Comparison of ENCODE assay signal across 9 cellular contexts in genomic region chr7:105298439-105298894, GRCh38.
DNase-seq lines count a peak whose midpoint lies in the region; ATAC-seq, FAIRE-seq and TF ChIP-seq lines count a peak whose summit lies in the region.
"Had no signal": no experiment of that assay in that cellular context is flagged by ENCODE, and none has a peak within 500 bp of the region (broad histone marks: within the 10 kb centered on the region; RNA-seq: fewer than 3 reads in every experiment).

No MANE protein-coding gene starts in this region.

- ATAC-seq in GM21390 (IDR thresholded peaks at IDR 0.05; ENCODE audit: unreplicated experiment): peak; percentile 96
- peak; percentile 92 for ATAC-seq in HG03280 (IDR thresholded peaks at IDR 0.05; ENCODE audit: unreplicated experiment)
- ATAC-seq in GM12878: peak; percentile 97
- ATAC-seq: pancreas had no signal

- no peak for TF ChIP-seq POLR2A in GM12878 (IDR thresholded peaks at IDR 0.05; ENCODE audit: low read depth, low read length)

- no TSS peak for BruUV-seq in GM12878 (replicated peaks; lab: Mats Ljungman, UMichigan)

- intact Hi-C loops in GM12878 (cut with micrococcal nuclease; ENCODE audit: unreplicated experiment): no loop called here

- DNase-seq in GM18507 (ENCODE audit: extremely low spot score, insufficient read length, low read depth) (no peak), GM12878 (ENCODE audit: low read depth, low spot score) (no peak), urothelium cell line (ENCODE audit: low spot score) (no peak), AML-193 (lab: John Stamatoyannopoulos, UW) (no peak), RCC 7860 (ENCODE audit: low spot score) (no peak), H4 (ENCODE audit: low spot score) (no peak)
- DNase-seq: pancreas had no signal

- RAD21 ChIA-PET in GM12878 (lab: Charles Lee; ENCODE audit: unreplicated experiment): interaction anchor here (0.7 to 3.9 kb wide), 8 partner anchors 10 to 87 kb away, joined by 3 to 29 read pairs (median 4); no protein-coding TSS in a partner anchor

- H3K9me3 ChIP-seq in GM12878 (replicated peaks; ENCODE audit: control insufficient read depth, insufficient read depth, low read length): no peaks in the 10 kb centered on the region
- H3K9me3 ChIP-seq: pancreas had no signal

- no peak for TF ChIP-seq EP300 in GM12878 (IDR thresholded peaks at IDR 0.05; ENCODE audit: borderline replicate concordance in 1 of 2, control insufficient read depth in 1 of 2, low read depth in 2 of 2, low read length in 2 of 2)

- H3K27me3 ChIP-seq in GM12878 (replicated peaks in 1 of 2; ENCODE audit: control insufficient read depth in 2 of 2, insufficient read depth in 2 of 2, low read length in 1 of 2): no peaks in the 10 kb centered on the region
- H3K27me3 ChIP-seq: pancreas had no signal

- WGBS in GM12878 (ENCODE audit: insufficient coverage, insufficient replicate concordance, low lambda C conversion rate, missing lambda C conversion rate): 70% methylated on average over 4 of the region's 4 CpGs

- H3K36me3 ChIP-seq in GM12878 (ENCODE audit: control insufficient read depth in 2 of 2, insufficient read depth in 2 of 2, low read length in 1 of 2): no peaks in the 10 kb centered on the region; a peak in 1 of 4 replicates
- H3K36me3 ChIP-seq: pancreas had no signal

- H3K4me3 ChIP-seq in GM12878: no peak overlapping the region
- H3K4me3 ChIP-seq: pancreas had no signal

- in situ Hi-C loops in GM12878 (cut with MboI): no loop called here

- POLR2A ChIA-PET in GM12878 (lab: Charles Lee): interaction anchor here (0.5 to 1.8 kb wide), 10 partner anchors 8 to 1959 kb away, joined by 3 to 8 read pairs (median 4); no protein-coding TSS in a partner anchor

- TF ChIP-seq CTCF in GM12878 (IDR thresholded peaks at IDR 0.05 in 2 of 3, conservative IDR thresholded peaks at IDR 0.05 in 1 of 3; ENCODE audit: control insufficient read depth in 2 of 3, extremely low read depth in 1 of 3, insufficient read depth in 1 of 3, low read depth in 3 of 3, low read length in 3 of 3): no peak

- peak; percentile 74 for FAIRE-seq in GM18507 (lab: Jason Lieb, UNC)
- FAIRE-seq in GM12878 (lab: Jason Lieb, UNC): no peak
- FAIRE-seq in urothelium cell line (lab: Jason Lieb, UNC): no peak
- no peak for FAIRE-seq in RCC 7860 (lab: Jason Lieb, UNC)
- FAIRE-seq: pancreas had no signal

- peak overlapping the region; percentile 66 for H3K27ac ChIP-seq in GM12878 (ENCODE audit: control insufficient read depth, insufficient read depth)
- H3K27ac ChIP-seq: pancreas had no signal

- TF ChIP-seq RAD21 in GM12878 (IDR thresholded peaks at IDR 0.05; ENCODE audit: insufficient read depth, low read depth, low read length): no peak

- CTCF ChIA-PET in GM12878 (lab: Yijun Ruan, JAX): interaction anchor here (0.7 to 4.3 kb wide), 5 partner anchors 10 to 22 kb away, joined by 3 to 20 read pairs (median 4); no protein-coding TSS in a partner anchor

- H2AFZ ChIP-seq in GM12878 (ENCODE audit: control insufficient read depth, low read depth, low read length): peak overlapping the region; percentile 55; the same call in 1 of the 2 replicates

- H4K20me1 ChIP-seq in GM12878 (ENCODE audit: control insufficient read depth, insufficient read depth): no peaks in the 10 kb centered on the region

- peaks cover 14% of the 10 kb centered on the region for H3K79me2 ChIP-seq in GM12878 (ENCODE audit: control insufficient read depth, insufficient read depth, low read length)

- peak overlapping the region; percentile 45 for H3K4me2 ChIP-seq in GM12878 (ENCODE audit: control insufficient read depth, insufficient read depth)

- H3K4me1 ChIP-seq in GM12878 (ENCODE audit: control insufficient read depth, insufficient read depth, low read length): peaks cover 15% of the 10 kb centered on the region

- H3K9ac ChIP-seq in GM12878 (ENCODE audit: control insufficient read depth, insufficient read depth, low read length): peak overlapping the region; percentile 36; the same call in 1 of the 2 replicates

- SMC1A ChIA-PET in GM12878 (lab: Charles Lee; ENCODE audit: uncharacterized antibody, unreplicated experiment): interaction anchor here (0.7 to 4.2 kb wide), 11 partner anchors 9 to 233 kb away, joined by 3 to 25 read pairs (median 4); partner anchors contain the start of gene RINT1

TF ChIP-seq in GM12878, 131 proteins besides CTCF, POLR2A, EP300 and RAD21:
- TF ChIP-seq NBN (IDR thresholded peaks at IDR 0.05) (0 out of 2 replicates have a peak, but pooled peaks have one; percentile 6), ZNF24 (IDR thresholded peaks at IDR 0.05) (no peak), ZNF384 (IDR thresholded peaks at IDR 0.05; ENCODE audit: borderline replicate concordance, low read depth, low read length) (peak; percentile 71), BACH1 (IDR thresholded peaks at IDR 0.05; ENCODE audit: borderline replicate concordance) (no peak), MYC (IDR thresholded peaks at IDR 0.05; ENCODE audit: insufficient read depth, insufficient read length, insufficient replicate concordance, low read length, severe bottlenecking) (no peak), ZNF207 (IDR thresholded peaks at IDR 0.05; ENCODE audit: borderline replicate concordance) (peak; percentile 49; the same call in 1 of the 2 replicates), CBX5 (IDR thresholded peaks at IDR 0.05; ENCODE audit: low read depth) (0 out of 2 replicates have a peak, but pooled peaks have one; percentile 10)
- TF ChIP-seq, protein P1, sequence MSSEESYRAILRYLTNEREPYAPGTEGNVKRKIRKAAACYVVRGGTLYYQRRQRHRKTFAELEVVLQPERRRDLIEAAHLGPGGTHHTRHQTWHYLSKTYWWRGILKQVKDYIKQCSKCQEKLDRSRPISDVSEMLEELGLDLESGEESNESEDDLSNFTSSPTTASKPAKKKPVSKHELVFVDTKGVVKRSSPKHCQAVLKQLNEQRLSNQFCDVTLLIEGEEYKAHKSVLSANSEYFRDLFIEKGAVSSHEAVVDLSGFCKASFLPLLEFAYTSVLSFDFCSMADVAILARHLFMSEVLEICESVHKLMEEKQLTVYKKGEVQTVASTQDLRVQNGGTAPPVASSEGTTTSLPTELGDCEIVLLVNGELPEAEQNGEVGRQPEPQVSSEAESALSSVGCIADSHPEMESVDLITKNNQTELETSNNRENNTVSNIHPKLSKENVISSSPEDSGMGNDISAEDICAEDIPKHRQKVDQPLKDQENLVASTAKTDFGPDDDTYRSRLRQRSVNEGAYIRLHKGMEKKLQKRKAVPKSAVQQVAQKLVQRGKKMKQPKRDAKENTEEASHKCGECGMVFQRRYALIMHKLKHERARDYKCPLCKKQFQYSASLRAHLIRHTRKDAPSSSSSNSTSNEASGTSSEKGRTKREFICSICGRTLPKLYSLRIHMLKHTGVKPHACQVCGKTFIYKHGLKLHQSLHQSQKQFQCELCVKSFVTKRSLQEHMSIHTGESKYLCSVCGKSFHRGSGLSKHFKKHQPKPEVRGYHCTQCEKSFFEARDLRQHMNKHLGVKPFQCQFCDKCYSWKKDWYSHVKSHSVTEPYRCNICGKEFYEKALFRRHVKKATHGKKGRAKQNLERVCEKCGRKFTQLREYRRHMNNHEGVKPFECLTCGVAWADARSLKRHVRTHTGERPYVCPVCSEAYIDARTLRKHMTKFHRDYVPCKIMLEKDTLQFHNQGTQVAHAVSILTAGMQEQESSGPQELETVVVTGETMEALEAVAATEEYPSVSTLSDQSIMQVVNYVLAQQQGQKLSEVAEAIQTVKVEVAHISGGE (CRISPR knock-in tag; IDR thresholded peaks at IDR 0.05): no peak
- TF ChIP-seq, protein P2, sequence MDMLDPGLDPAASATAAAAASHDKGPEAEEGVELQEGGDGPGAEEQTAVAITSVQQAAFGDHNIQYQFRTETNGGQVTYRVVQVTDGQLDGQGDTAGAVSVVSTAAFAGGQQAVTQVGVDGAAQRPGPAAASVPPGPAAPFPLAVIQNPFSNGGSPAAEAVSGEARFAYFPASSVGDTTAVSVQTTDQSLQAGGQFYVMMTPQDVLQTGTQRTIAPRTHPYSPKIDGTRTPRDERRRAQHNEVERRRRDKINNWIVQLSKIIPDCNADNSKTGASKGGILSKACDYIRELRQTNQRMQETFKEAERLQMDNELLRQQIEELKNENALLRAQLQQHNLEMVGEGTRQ (IDR thresholded peaks at IDR 0.05; ENCODE audit: borderline replicate concordance, low read depth, low read length): no peak
- TF ChIP-seq, protein P3, sequence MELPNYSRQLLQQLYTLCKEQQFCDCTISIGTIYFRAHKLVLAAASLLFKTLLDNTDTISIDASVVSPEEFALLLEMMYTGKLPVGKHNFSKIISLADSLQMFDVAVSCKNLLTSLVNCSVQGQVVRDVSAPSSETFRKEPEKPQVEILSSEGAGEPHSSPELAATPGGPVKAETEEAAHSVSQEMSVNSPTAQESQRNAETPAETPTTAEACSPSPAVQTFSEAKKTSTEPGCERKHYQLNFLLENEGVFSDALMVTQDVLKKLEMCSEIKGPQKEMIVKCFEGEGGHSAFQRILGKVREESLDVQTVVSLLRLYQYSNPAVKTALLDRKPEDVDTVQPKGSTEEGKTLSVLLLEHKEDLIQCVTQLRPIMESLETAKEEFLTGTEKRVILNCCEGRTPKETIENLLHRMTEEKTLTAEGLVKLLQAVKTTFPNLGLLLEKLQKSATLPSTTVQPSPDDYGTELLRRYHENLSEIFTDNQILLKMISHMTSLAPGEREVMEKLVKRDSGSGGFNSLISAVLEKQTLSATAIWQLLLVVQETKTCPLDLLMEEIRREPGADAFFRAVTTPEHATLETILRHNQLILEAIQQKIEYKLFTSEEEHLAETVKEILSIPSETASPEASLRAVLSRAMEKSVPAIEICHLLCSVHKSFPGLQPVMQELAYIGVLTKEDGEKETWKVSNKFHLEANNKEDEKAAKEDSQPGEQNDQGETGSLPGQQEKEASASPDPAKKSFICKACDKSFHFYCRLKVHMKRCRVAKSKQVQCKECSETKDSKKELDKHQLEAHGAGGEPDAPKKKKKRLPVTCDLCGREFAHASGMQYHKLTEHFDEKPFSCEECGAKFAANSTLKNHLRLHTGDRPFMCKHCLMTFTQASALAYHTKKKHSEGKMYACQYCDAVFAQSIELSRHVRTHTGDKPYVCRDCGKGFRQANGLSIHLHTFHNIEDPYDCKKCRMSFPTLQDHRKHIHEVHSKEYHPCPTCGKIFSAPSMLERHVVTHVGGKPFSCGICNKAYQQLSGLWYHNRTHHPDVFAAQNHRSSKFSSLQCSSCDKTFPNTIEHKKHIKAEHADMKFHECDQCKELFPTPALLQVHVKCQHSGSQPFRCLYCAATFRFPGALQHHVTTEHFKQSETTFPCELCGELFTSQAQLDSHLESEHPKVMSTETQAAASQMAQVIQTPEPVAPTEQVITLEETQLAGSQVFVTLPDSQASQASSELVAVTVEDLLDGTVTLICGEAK (IDR thresholded peaks at IDR 0.05; ENCODE audit: borderline replicate concordance): no peak
